ENCODE assay signal across 1 cellular context in the genomic region with DNA sequence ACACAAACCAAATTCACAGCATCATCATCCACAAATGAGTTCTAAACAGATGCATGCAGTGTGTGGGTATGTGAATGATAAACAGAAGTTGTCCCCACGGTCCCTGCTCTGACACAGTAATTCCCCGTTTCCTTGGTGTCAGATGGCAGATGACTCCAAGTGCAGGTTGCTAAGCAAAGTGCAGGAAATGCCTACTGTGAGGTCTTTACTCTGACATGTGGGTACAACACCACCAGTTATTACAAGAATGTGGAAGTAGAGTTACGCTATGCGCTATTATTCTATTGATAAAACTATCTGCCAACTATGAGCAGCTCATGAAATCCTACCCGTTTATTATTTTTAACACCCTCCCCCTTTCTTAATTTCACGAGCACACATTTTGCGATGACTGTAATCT.
TF ChIP-seq lines count a peak whose summit lies in the region.

No MANE protein-coding gene starts in this region.

TF ChIP-seq in GM12878, 131 proteins besides CTCF, POLR2A, EP300 and RAD21 (continued from another document):
- TF ChIP-seq, protein P1, sequence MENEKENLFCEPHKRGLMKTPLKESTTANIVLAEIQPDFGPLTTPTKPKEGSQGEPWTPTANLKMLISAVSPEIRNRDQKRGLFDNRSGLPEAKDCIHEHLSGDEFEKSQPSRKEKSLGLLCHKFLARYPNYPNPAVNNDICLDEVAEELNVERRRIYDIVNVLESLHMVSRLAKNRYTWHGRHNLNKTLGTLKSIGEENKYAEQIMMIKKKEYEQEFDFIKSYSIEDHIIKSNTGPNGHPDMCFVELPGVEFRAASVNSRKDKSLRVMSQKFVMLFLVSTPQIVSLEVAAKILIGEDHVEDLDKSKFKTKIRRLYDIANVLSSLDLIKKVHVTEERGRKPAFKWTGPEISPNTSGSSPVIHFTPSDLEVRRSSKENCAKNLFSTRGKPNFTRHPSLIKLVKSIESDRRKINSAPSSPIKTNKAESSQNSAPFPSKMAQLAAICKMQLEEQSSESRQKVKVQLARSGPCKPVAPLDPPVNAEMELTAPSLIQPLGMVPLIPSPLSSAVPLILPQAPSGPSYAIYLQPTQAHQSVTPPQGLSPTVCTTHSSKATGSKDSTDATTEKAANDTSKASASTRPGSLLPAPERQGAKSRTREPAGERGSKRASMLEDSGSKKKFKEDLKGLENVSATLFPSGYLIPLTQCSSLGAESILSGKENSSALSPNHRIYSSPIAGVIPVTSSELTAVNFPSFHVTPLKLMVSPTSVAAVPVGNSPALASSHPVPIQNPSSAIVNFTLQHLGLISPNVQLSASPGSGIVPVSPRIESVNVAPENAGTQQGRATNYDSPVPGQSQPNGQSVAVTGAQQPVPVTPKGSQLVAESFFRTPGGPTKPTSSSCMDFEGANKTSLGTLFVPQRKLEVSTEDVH (IDR thresholded peaks at IDR 0.05; ENCODE audit: low read depth, partially characterized antibody), result no peak
- TF ChIP-seq ASH2L (IDR thresholded peaks at IDR 0.05; ENCODE audit: borderline replicate concordance, low read depth), result no peak
- no peak for TF ChIP-seq JUNB (IDR thresholded peaks at IDR 0.05)
- TF ChIP-seq EZH2 (IDR thresholded peaks at IDR 0.05; ENCODE audit: borderline replicate concordance, control insufficient read depth, low read depth, low read length), result no peak
